In the genomic region with DNA sequence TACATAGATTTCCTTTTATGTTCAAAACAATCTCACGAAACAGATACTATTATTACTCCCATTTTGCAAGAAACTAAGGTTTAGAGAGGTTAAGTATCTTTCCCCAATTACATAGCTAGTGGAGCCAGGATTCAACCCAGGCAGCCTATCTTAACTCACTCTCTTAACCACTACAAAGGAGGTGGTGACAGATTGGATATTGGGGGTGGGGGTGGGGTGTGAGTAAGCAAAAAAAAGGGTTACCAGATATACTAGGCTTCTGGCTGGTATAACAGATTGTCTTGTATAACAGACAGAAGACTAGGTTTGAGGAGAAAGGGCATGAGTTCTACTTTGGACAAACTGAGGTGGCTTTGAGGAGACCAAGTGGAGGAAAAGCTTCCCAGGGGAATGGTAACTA, we compare ENCODE assay signal across 11 cellular contexts. TPM values are rescaled to one million over a fixed set of nuclear protein-coding genes. Genes with fewer than 3 reads are reported as not detected.
DNase-seq lines count a peak whose midpoint lies in the region; ATAC-seq and TF ChIP-seq lines count a peak whose summit lies in the region.
"Had no signal": no experiment of that assay in that cellular context is flagged by ENCODE, and none has a peak within 500 bp of the region (broad histone marks: within the 10 kb centered on the region; RNA-seq: fewer than 3 reads in every experiment).

No MANE protein-coding gene starts in this region.

- no peaks in the 10 kb centered on the region for H3K9me3 Mint-ChIP-seq in activated naive CD8-positive, alpha-beta T cell treated with anti-CD3 and anti-CD28 coated beads for 36 hours
- no peaks in the 10 kb centered on the region for H3K9me3 Mint-ChIP-seq in natural killer cell treated with Interleukin-12 subunit alpha and Interleukin-12 subunit beta and Interleukin-15 and Interleukin-18, amount 100 ng/mL, for 72 hours

- peaks cover 49% of the 10 kb centered on the region; the same call in 1 of the 2 replicates for H3K79me2 ChIP-seq in KMS-11 (ENCODE audit: insufficient read depth, low read depth)

- no peak overlapping the region for H3K9ac ChIP-seq in KMS-11

- H3K27me3 ChIP-seq in KMS-11 (ENCODE audit: insufficient read depth, low read depth): no peaks in the 10 kb centered on the region
- H3K27me3 ChIP-seq: ascending aorta had no signal

- no peak for TF ChIP-seq CTCF in KMS-11 (conservative IDR thresholded peaks at IDR 0.05; ENCODE audit: low read depth, low read length)

- H3K4me3 Mint-ChIP-seq in activated naive CD8-positive, alpha-beta T cell treated with anti-CD3 and anti-CD28 coated beads for 36 hours: peak overlapping the region; percentile 94
- peak overlapping the region; percentile 94 for H3K4me3 Mint-ChIP-seq in natural killer cell treated with Interleukin-12 subunit alpha and Interleukin-12 subunit beta and Interleukin-15 and Interleukin-18, amount 100 ng/mL, for 72 hours

- H3K36me3 Mint-ChIP-seq in activated naive CD8-positive, alpha-beta T cell treated with anti-CD3 and anti-CD28 coated beads for 36 hours: peaks cover 34% of the 10 kb centered on the region
- peaks cover 15% of the 10 kb centered on the region for H3K36me3 Mint-ChIP-seq in natural killer cell treated with Interleukin-12 subunit alpha and Interleukin-12 subunit beta and Interleukin-15 and Interleukin-18, amount 100 ng/mL, for 72 hours

- H3K27me3 Mint-ChIP-seq in activated naive CD8-positive, alpha-beta T cell treated with anti-CD3 and anti-CD28 coated beads for 36 hours: no peaks in the 10 kb centered on the region
- H3K27me3 Mint-ChIP-seq in natural killer cell treated with Interleukin-12 subunit alpha and Interleukin-12 subunit beta and Interleukin-15 and Interleukin-18, amount 100 ng/mL, for 72 hours: no peaks in the 10 kb centered on the region

- no peak overlapping the region for H3K27ac ChIP-seq in KMS-11
- H3K27ac ChIP-seq: ascending aorta had no signal

- peak overlapping the region; percentile 17; the same call in 1 of the 2 replicates for H3K4me2 ChIP-seq in KMS-11

- no peak for ATAC-seq in natural killer cell treated with Interleukin-12 subunit alpha and Interleukin-12 subunit beta and Interleukin-15 and Interleukin-18, amount 100 ng/mL, for 72 hours
- ATAC-seq in HG03457 (IDR thresholded peaks at IDR 0.05; ENCODE audit: unreplicated experiment): no peak

- no peaks in the 10 kb centered on the region for H4K20me1 ChIP-seq in KMS-11 (ENCODE audit: insufficient read depth)

- no peak overlapping the region for H3K4me3 ChIP-seq in KMS-11 (IDR thresholded peaks at IDR 0.05; ENCODE audit: insufficient read depth, low read depth, low read length)
- H3K4me3 ChIP-seq: HAP-1 had no signal

- no peak overlapping the region for H2AFZ ChIP-seq in KMS-11 (ENCODE audit: low read depth)

- peak; percentile 50 for DNase-seq in DMS 273 (lab: John Stamatoyannopoulos, UW; ENCODE audit: unreplicated experiment)
- DNase-seq in DMS 273 treated with DMSO at 0.1 percent for 48 hours (lab: John Stamatoyannopoulos, UW): no peak
- no peak for DNase-seq in activated naive CD8-positive, alpha-beta T cell treated with anti-CD3 and anti-CD28 coated beads for 36 hours
- no peak for DNase-seq in natural killer cell treated with Interleukin-12 subunit alpha and Interleukin-12 subunit beta and Interleukin-15 and Interleukin-18, amount 100 ng/mL, for 72 hours (ENCODE audit: low spot score)
- no peak for DNase-seq in globus pallidus (ENCODE audit: low spot score)
- DNase-seq in occipital lobe (lab: John Stamatoyannopoulos, UW): no peak
- DNase-seq: NCI-H1436 had no signal

- peaks cover 3% of the 10 kb centered on the region; the same call in 1 of the 2 replicates for H3K36me3 ChIP-seq in KMS-11 (ENCODE audit: insufficient read depth)

- H3K27ac Mint-ChIP-seq in activated naive CD8-positive, alpha-beta T cell treated with anti-CD3 and anti-CD28 coated beads for 36 hours: peak overlapping the region; percentile 14
- H3K27ac Mint-ChIP-seq in natural killer cell treated with Interleukin-12 subunit alpha and Interleukin-12 subunit beta and Interleukin-15 and Interleukin-18, amount 100 ng/mL, for 72 hours: peak overlapping the region; percentile 90 to 94

- H3K4me1 ChIP-seq in KMS-11 (ENCODE audit: low read depth, poor library complexity, severe bottlenecking): peaks cover 43% of the 10 kb centered on the region

- H3K4me1 Mint-ChIP-seq in activated naive CD8-positive, alpha-beta T cell treated with anti-CD3 and anti-CD28 coated beads for 36 hours: peaks cover 65% of the 10 kb centered on the region
- peaks cover 51 to 58% of the 10 kb centered on the region in 2 donors for H3K4me1 Mint-ChIP-seq in natural killer cell treated with Interleukin-12 subunit alpha and Interleukin-12 subunit beta and Interleukin-15 and Interleukin-18, amount 100 ng/mL, for 72 hours (ENCODE audit: low read depth in 2 of 2)

RNA-seq across cellular contexts. Expression of a gene that starts 2.1 kb away (rescaled TPM):
- 10 to 100 TPM; 44.4 to 45.4 TPM for total RNA-seq in activated naive CD8-positive, alpha-beta T cell treated with anti-CD3 and anti-CD28 coated beads for 36 hours
- total RNA-seq in natural killer cell treated with Interleukin-12 subunit alpha and Interleukin-12 subunit beta and Interleukin-15 and Interleukin-18, amount 100 ng/mL, for 72 hours: 10 to 100 TPM; 29.7 to 43.9 TPM
- 257 TPM for total RNA-seq in occipital lobe

RNA-seq across cellular contexts. Expression of a gene that starts 23.0 kb away (rescaled TPM):
- total RNA-seq in activated naive CD8-positive, alpha-beta T cell treated with anti-CD3 and anti-CD28 coated beads for 36 hours: 10 to 100 TPM; 11.5 to 12.9 TPM
- total RNA-seq in natural killer cell treated with Interleukin-12 subunit alpha and Interleukin-12 subunit beta and Interleukin-15 and Interleukin-18, amount 100 ng/mL, for 72 hours: 10 to 100 TPM; 16.3 to 19.7 TPM
- total RNA-seq in occipital lobe: 18.9 TPM

RNA-seq across cellular contexts. Expression of a gene that starts 45.5 kb away (rescaled TPM):
- total RNA-seq in activated naive CD8-positive, alpha-beta T cell treated with anti-CD3 and anti-CD28 coated beads for 36 hours: 10 to 100 TPM; 92.0 to 95.4 TPM
- 10 to 100 TPM; 51.7 to 56.8 TPM for total RNA-seq in natural killer cell treated with Interleukin-12 subunit alpha and Interleukin-12 subunit beta and Interleukin-15 and Interleukin-18, amount 100 ng/mL, for 72 hours
- 39.3 TPM for total RNA-seq in occipital lobe
